ENCODE assay signal across 8 cellular contexts in genomic region chr3:98763076-98763475, GRCh38.
DNase-seq lines count a peak whose midpoint lies in the region; ATAC-seq and TF ChIP-seq lines count a peak whose summit lies in the region.

Gene ST3GAL6 (plus strand): TSS chr3:98763340. CDS start chr3:98768441, 5,101 bp downstream.

- no peak within 1 kb of the TSS for H3K4me3 ChIP-seq in choroid plexus epithelial cell (ENCODE audit: low read depth, low read length)

- peak within 1 kb of the TSS in 1 of 3 experiments; percentile 4 for H3K4me3 Mint-ChIP-seq in nephron

- DNase-seq in EL (peak; percentile 28), choroid plexus epithelial cell (ENCODE audit: low read depth) (peak; percentile 83), GM13976 (ENCODE audit: low spot score) (no peak), amygdala (lab: John Stamatoyannopoulos, UW) (no peak), superior temporal gyrus (ENCODE audit: extremely low spot score) (no peak)

- H3K27ac Mint-ChIP-seq in nephron = peak within 1 kb of the TSS; percentile 12 to 83 (median 66)

- H3K27me3 Mint-ChIP-seq in nephron (ENCODE audit: low read depth) = no peaks in the 10 kb centered on the region

- TF ChIP-seq CTCF in choroid plexus epithelial cell (conservative IDR thresholded peaks at IDR 0.05; ENCODE audit: low read depth, low read length) = no peak
- TF ChIP-seq CTCF in nephron (IDR thresholded peaks at IDR 0.05; ENCODE audit: unreplicated experiment in 3 of 3) = no peak
- TF ChIP-seq CTCF in GM13976 (IDR thresholded peaks at IDR 0.05; ENCODE audit: borderline replicate concordance, control extremely low read depth, extremely low read depth, insufficient read depth, missing control alignments) = no peak

- H3K4me1 Mint-ChIP-seq in nephron = peaks cover 13% of the 10 kb centered on the region

- H3K36me3 Mint-ChIP-seq in nephron (ENCODE audit: low read depth) = peaks cover 4% of the 10 kb centered on the region

- in situ Hi-C loops in GM13976 (cut with MboI; ENCODE audit: low sequenced_read_pairs, unreplicated experiment) = no loop called here

- ATAC-seq in HG03469 (IDR thresholded peaks at IDR 0.05; ENCODE audit: unreplicated experiment) = peak; percentile 37
- ATAC-seq in HG03097 (IDR thresholded peaks at IDR 0.05; ENCODE audit: low FRiP score, unreplicated experiment) = no peak

- H3K9me3 Mint-ChIP-seq in nephron = no peaks in the 10 kb centered on the region

Comparison
In these comparisons a context has a peak if more than half of its experiments do, and no peak if none do; other contexts are left out.
1. DNase-seq: peak in EL (single experiment) and choroid plexus epithelial cell (single experiment); none in GM13976 (single experiment), amygdala (0 of 56) and superior temporal gyrus (single experiment).